Comparison of ENCODE assay signal across 10 cellular contexts in the genomic region with DNA sequence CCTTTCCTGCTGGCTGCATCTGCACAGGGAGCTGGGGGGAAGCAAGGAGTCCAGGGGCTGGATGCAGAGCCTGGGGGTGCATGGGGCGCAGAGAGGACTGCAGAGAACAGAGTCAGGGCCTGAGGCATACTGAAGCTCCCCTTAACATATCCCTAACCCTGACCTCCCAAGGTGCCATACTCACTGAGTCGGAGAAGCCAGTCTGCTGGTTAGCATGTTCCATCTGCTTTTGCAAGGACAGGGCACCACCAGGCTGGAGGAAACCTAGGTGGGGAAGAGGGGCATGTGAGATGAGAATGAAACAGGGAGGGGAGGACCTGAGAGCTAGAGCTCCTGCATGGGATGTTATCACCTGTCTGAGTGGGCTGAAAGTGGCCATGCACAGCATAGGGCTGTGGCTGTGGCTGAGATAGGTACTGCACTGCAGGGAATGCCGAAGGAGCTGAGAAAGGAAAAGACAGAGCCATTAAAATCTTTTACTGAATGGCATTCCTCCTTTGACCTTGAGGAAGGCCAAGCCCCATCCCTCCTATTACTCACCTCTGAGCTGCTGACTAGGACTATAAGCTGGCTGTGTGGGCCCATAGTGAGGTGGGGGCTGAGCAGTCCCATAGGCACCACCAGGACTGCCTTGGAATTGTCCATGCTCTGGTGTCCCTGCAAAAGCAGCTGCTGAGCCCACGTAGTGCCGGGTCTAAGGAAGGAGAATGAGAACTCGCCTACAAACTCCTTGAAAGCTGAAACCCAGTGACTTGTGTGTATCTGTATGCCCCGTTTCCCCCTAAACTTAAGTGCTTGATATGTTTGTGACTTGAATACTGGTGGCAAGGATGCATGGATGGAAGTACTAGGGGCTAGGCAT. TPM values are rescaled to one million over a fixed set of nuclear protein-coding genes. Genes with fewer than 3 reads are reported as not detected.
DNase-seq lines count a peak whose midpoint lies in the region; FAIRE-seq and TF ChIP-seq lines count a peak whose summit lies in the region.
"Had no signal": no experiment of that assay in that cellular context is flagged by ENCODE, and none has a peak within 500 bp of the region (broad histone marks: within the 10 kb centered on the region; RNA-seq: fewer than 3 reads in every experiment).

No MANE protein-coding gene starts in this region.

- H3K9ac ChIP-seq in OCI-LY3 (ENCODE audit: low read length), result no peak overlapping the region

- peaks cover 28% of the 10 kb centered on the region for H3K4me1 ChIP-seq in OCI-LY3 (ENCODE audit: low read length)

- H3K79me2 ChIP-seq in OCI-LY3 (ENCODE audit: low read length), result peaks cover 55% of the 10 kb centered on the region

- H3K4me2 ChIP-seq in OCI-LY3 (ENCODE audit: low read length), result peak overlapping the region; percentile 88; the same call in 1 of the 2 replicates

- no peaks in the 10 kb centered on the region for H3K27me3 Mint-ChIP-seq in progenitor cell of endocrine pancreas

- no peak overlapping the region for H2AFZ ChIP-seq in OCI-LY3 (ENCODE audit: low read depth, low read length)

- no peaks in the 10 kb centered on the region for H3K27me3 ChIP-seq in OCI-LY3 (ENCODE audit: low read depth, low read length)

- peaks cover 27% of the 10 kb centered on the region for H3K36me3 Mint-ChIP-seq in progenitor cell of endocrine pancreas (ENCODE audit: insufficient read depth)

- H3K36me3 ChIP-seq in OCI-LY3 (replicated peaks; ENCODE audit: low read depth, low read length), result peaks cover 47% of the 10 kb centered on the region

- DNase-seq in DMS 273 (lab: John Stamatoyannopoulos, UW; ENCODE audit: unreplicated experiment) (peak; percentile 62), DMS 273 treated with DMSO at 0.1 percent for 48 hours (lab: John Stamatoyannopoulos, UW) (no peak), cardiac fibroblast (ENCODE audit: low read depth in 2 of 2) (peak in 1 of 2 donors; percentile 4), progenitor cell of endocrine pancreas (ENCODE audit: low spot score, unreplicated experiment) (no peak), NCI-H1105 (lab: John Stamatoyannopoulos, UW) (no peak), pons (ENCODE audit: low spot score) (no peak), GM19239 (ENCODE audit: insufficient read length, low spot score) (no peak)

- H3K4me1 Mint-ChIP-seq in progenitor cell of endocrine pancreas (ENCODE audit: low read depth), result peaks cover 25% of the 10 kb centered on the region

- H3K9me3 Mint-ChIP-seq in progenitor cell of endocrine pancreas (ENCODE audit: low read depth), result no peaks in the 10 kb centered on the region

- H3K4me3 Mint-ChIP-seq in progenitor cell of endocrine pancreas (ENCODE audit: low read depth), result peak overlapping the region; percentile 80

- 0 out of 2 replicates have a peak overlapping the region, but pooled peaks have one; percentile 66 for H3K27ac ChIP-seq in OCI-LY3 (ENCODE audit: low read length)

- peak overlapping the region; percentile 99; the same call in 1 of the 2 replicates for H3K4me3 ChIP-seq in OCI-LY3 (ENCODE audit: low read length)
- H3K4me3 ChIP-seq in cardiac fibroblast (replicated peaks in 1 of 2; ENCODE audit: low read depth in 2 of 2, low read length in 2 of 2), result no peak overlapping the region

- no peak for FAIRE-seq in GM19239 (lab: Jason Lieb, UNC)
- FAIRE-seq: A204.1 had no signal

- H3K9me3 ChIP-seq in OCI-LY3 (ENCODE audit: insufficient read depth, low read length), result no peaks in the 10 kb centered on the region

- TF ChIP-seq CTCF in OCI-LY3 (IDR thresholded peaks at IDR 0.05; ENCODE audit: low read depth, low read length), result no peak
- peak; percentile 4 for TF ChIP-seq CTCF in cardiac fibroblast (IDR thresholded peaks at IDR 0.05; ENCODE audit: low read depth, low read length)
- peak; percentile 28 for TF ChIP-seq CTCF in progenitor cell of endocrine pancreas (IDR thresholded peaks at IDR 0.05; ENCODE audit: unreplicated experiment)

- H3K27ac Mint-ChIP-seq in progenitor cell of endocrine pancreas, result peak overlapping the region; percentile 79

- H4K20me1 ChIP-seq in OCI-LY3 (ENCODE audit: insufficient read depth, low read length), result peaks cover 38% of the 10 kb centered on the region

RNA-seq across cellular contexts. Expression of gene GPS2, which starts 1.9 kb away (rescaled TPM):
- 77.1 and 81.1 TPM in 2 replicates for total RNA-seq in progenitor cell of endocrine pancreas

RNA-seq across cellular contexts. Expression of gene EIF5A, which starts 5.8 kb away (rescaled TPM):
- total RNA-seq in progenitor cell of endocrine pancreas, result 323 and 338 TPM in 2 replicates

RNA-seq across cellular contexts. Expression of gene NEURL4, which starts 15.9 kb away (rescaled TPM):
- 75.2 TPM in 2 replicates for total RNA-seq in progenitor cell of endocrine pancreas

RNA-seq across cellular contexts. Expression of gene YBX2, which starts 18.8 kb away (rescaled TPM):
- total RNA-seq in progenitor cell of endocrine pancreas, result 2.7 and 4.3 TPM in 2 replicates
- total RNA-seq: mononuclear cell had no signal

RNA-seq across cellular contexts. Expression of gene ACAP1, which starts 23.1 kb away (rescaled TPM):
- 1.0 TPM in 1 of 2 replicates, not detected in the other for total RNA-seq in progenitor cell of endocrine pancreas
